Comparison of ENCODE assay signal across 16 cellular contexts in the genomic region with DNA sequence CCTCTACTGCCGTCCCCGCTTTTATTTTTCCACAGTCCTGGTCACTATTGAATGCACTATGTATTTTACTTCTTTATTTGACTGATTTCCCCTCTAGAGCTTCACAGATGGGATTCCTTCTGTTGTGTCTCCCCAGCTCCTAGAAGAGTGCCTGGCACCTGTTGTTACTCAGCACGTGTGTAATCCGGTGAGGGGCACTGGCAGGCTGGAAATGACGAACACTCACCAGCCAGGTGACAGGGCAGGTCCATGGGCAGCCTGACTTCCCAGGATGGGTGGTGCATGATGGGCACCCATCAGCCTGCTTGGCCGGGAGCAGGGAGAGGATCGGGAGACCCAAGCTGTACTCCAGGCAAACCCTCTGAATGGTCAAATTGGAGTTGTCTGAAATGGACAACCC.
A peak's percentile ranks its signal among the peaks of the same experiment; 100 is the strongest.
DNase-seq lines count a peak whose midpoint lies in the region; ATAC-seq and TF ChIP-seq lines count a peak whose summit lies in the region.
"Had no signal": no experiment of that assay in that cellular context is flagged by ENCODE, and none has a peak within 500 bp of the region (broad histone marks: within the 10 kb centered on the region; RNA-seq: fewer than 3 reads in every experiment).

No MANE protein-coding gene starts in this region.

- H3K4me3 Mint-ChIP-seq in stimulated activated effector memory CD8-positive, alpha-beta T cell treated with anti-CD3 and anti-CD28 coated beads, Interleukin-12 subunit alpha, Interleukin-12 subunit beta, amount 100 ng/mL, for 72 hours: no peak overlapping the region

- H3K27me3 ChIP-seq in left ventricle myocardium inferior (ENCODE audit: low read depth): no peaks in the 10 kb centered on the region

- peak; percentile 4 for DNase-seq in left cardiac atrium
- DNase-seq in Right ventricle myocardium inferior (ENCODE audit: missing footprints): no peak
- DNase-seq in NCI-H524 treated with DMSO at 0.1 percent for 48 hours (lab: John Stamatoyannopoulos, UW): peak; percentile 19
- peak; percentile 7 for DNase-seq in left ventricle myocardium inferior
- no peak for DNase-seq in stimulated activated effector memory CD8-positive, alpha-beta T cell treated with anti-CD3 and anti-CD28 coated beads, Interleukin-12 subunit alpha, Interleukin-12 subunit beta, amount 100 ng/mL, for 72 hours (ENCODE audit: low spot score in 2 of 2)
- DNase-seq in NCI-H2171 treated with DMSO at 0.1 percent for 48 hours (lab: John Stamatoyannopoulos, UW): no peak
- no peak for DNase-seq in activated CD4-positive, alpha-beta T cell treated with anti-CD3 and anti-CD28 coated beads, Interleukin-2, amount 50 U/mL, for 4 hours
- DNase-seq: ACHN, C1 segment of cervical spinal cord, DMS79, NCI-H1417 treated with DMSO at 0.1 percent for 48 hours, NCI-H1930, NCI-H345, NCI-H526, PC-3 had no signal

- intact Hi-C loops in left cardiac atrium (cut with DNase I): no loop called here
- intact Hi-C loops in Right ventricle myocardium inferior (cut with DNase I): no loop called here
- intact Hi-C loops in left ventricle myocardium inferior (cut with micrococcal nuclease): no loop called here

- H3K4me3 ChIP-seq in left ventricle myocardium inferior: no peak overlapping the region

- H3K4me1 Mint-ChIP-seq in stimulated activated effector memory CD8-positive, alpha-beta T cell treated with anti-CD3 and anti-CD28 coated beads, Interleukin-12 subunit alpha, Interleukin-12 subunit beta, amount 100 ng/mL, for 72 hours: peaks cover 13% of the 10 kb centered on the region

- no peak overlapping the region for H3K27ac ChIP-seq in left ventricle myocardium inferior (replicated peaks)
- H3K27ac ChIP-seq: RWPE1 had no signal

- peaks cover 9% of the 10 kb centered on the region for H3K4me1 ChIP-seq in left ventricle myocardium inferior

- ATAC-seq in left cardiac atrium (no peak), Right ventricle myocardium inferior (no peak)
- no peak for ATAC-seq in stimulated activated effector memory CD8-positive, alpha-beta T cell treated with anti-CD3 and anti-CD28 coated beads, Interleukin-12 subunit alpha, Interleukin-12 subunit beta, amount 100 ng/mL, for 72 hours
- ATAC-seq: PC-3 had no signal

- H3K27ac Mint-ChIP-seq in stimulated activated effector memory CD8-positive, alpha-beta T cell treated with anti-CD3 and anti-CD28 coated beads, Interleukin-12 subunit alpha, Interleukin-12 subunit beta, amount 100 ng/mL, for 72 hours: peak overlapping the region; percentile 27

- no peak for TF ChIP-seq CTCF in left ventricle myocardium inferior (IDR thresholded peaks at IDR 0.05; ENCODE audit: borderline replicate concordance)

- H3K9me3 Mint-ChIP-seq in stimulated activated effector memory CD8-positive, alpha-beta T cell treated with anti-CD3 and anti-CD28 coated beads, Interleukin-12 subunit alpha, Interleukin-12 subunit beta, amount 100 ng/mL, for 72 hours: no peaks in the 10 kb centered on the region

- no peaks in the 10 kb centered on the region for H3K36me3 Mint-ChIP-seq in stimulated activated effector memory CD8-positive, alpha-beta T cell treated with anti-CD3 and anti-CD28 coated beads, Interleukin-12 subunit alpha, Interleukin-12 subunit beta, amount 100 ng/mL, for 72 hours

- peaks cover 8% of the 10 kb centered on the region for H3K36me3 ChIP-seq in left ventricle myocardium inferior

- no peaks in the 10 kb centered on the region for H3K9me3 ChIP-seq in left ventricle myocardium inferior (replicated peaks)

Comparison
In these comparisons a context has a peak if more than half of its experiments do, and no peak if none do; other contexts are left out.
1. DNase-seq: peak in left cardiac atrium (single experiment), NCI-H524 treated with DMSO at 0.1 percent for 48 hours (single experiment) and left ventricle myocardium inferior (single experiment); none in Right ventricle myocardium inferior (single experiment), stimulated activated effector memory CD8-positive, alpha-beta T cell treated with anti-CD3 and anti-CD28 coated beads, Interleukin-12 subunit alpha, Interleukin-12 subunit beta, amount 100 ng/mL, for 72 hours (0 of 2), NCI-H2171 treated with DMSO at 0.1 percent for 48 hours (single experiment) and activated CD4-positive, alpha-beta T cell treated with anti-CD3 and anti-CD28 coated beads, Interleukin-2, amount 50 U/mL, for 4 hours (0 of 2).